16 cellular contexts compared by ENCODE assay signal in the genomic region with DNA sequence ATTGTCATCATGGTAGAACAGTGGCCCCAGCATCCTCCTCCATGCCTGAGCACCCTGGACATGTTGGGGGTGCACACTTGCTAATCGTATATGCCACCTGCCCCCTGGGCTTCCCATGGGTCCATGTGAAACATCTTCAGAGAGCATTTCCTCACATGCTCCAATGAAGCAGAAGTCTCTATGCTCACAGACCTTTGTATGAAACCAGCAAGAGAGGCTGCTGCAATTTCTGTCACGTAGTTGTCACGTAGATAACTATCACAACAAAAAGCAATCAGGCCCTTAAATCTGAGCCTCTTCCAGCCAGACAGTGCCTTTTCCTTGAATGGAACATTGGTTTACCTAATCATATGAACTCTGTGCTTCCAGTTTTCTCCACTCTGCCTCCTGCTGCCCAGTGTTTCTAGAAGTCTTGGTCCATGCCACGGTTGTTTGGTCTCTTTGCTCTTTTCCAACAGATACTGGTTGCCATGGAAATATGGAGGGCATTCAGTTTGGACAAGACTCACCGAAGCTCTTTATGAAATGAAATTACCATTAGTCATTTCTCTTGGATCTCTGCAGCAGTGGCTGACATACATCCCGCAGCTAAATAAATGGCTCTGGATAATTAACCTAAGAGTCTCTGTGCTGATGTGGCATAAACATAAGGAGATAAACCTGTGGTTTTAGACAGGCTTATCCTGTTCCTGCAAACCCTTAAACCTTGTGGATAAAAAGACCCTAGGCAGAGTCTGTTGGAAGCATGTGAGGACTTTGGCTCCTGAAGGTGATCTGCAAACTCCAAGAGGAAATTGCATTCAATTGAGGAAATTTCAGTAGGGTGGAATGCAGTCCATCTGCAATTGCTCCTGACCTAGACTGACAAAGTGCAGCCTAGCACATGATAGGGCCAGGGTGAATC.
A peak's percentile ranks its signal among the peaks of the same experiment; 100 is the strongest.
DNase-seq lines count a peak whose midpoint lies in the region; ATAC-seq, FAIRE-seq and TF ChIP-seq lines count a peak whose summit lies in the region.
"Had no signal": no experiment of that assay in that cellular context is flagged by ENCODE, and none has a peak within 500 bp of the region (broad histone marks: within the 10 kb centered on the region; RNA-seq: fewer than 3 reads in every experiment).

No MANE protein-coding gene starts in this region.

- H3K36me3 Mint-ChIP-seq in HFFc6 (ENCODE audit: low read depth), result no peaks in the 10 kb centered on the region

- H3K4me3 Mint-ChIP-seq in HFFc6, result no peak overlapping the region
- H3K4me3 Mint-ChIP-seq: CD4-positive, alpha-beta T cell; H9 had no signal

- H3K27ac ChIP-seq in A549, result no peak overlapping the region
- H3K27ac ChIP-seq in VCaP, result no peak overlapping the region
- no peak overlapping the region for H3K27ac ChIP-seq in keratinocyte (ENCODE audit: control insufficient read depth, insufficient read depth, low read length)
- H3K27ac ChIP-seq: RWPE1 had no signal

- TF ChIP-seq CTCF in A549 (IDR thresholded peaks at IDR 0.05) (no peak), HFFc6 (IDR thresholded peaks at IDR 0.05) (no peak), VCaP (conservative IDR thresholded peaks at IDR 0.05) (0 out of 2 replicates have a peak, but pooled peaks have one; percentile 10), keratinocyte (optimal IDR thresholded peaks at IDR 0.05 in 1 of 3, IDR thresholded peaks at IDR 0.05 in 1 of 3, conservative IDR thresholded peaks at IDR 0.05 in 1 of 3; ENCODE audit: extremely low read depth in 1 of 3, insufficient read depth in 2 of 3, low read length in 3 of 3) (no peak), D721Med (IDR thresholded peaks at IDR 0.05; ENCODE audit: insufficient read depth, missing control alignments) (no peak)

- dilution Hi-C loops in keratinocyte (cut with MboI; ENCODE audit: extremely low pct_ligation_motif_present, low sequenced_read_pairs), result no loop called here

- H3K4me2 ChIP-seq in A549 (no peak overlapping the region), keratinocyte (ENCODE audit: control insufficient read depth, extremely low read depth, insufficient read depth, low read depth, low read length) (no peak overlapping the region)

- H3K79me2 ChIP-seq in keratinocyte (ENCODE audit: control insufficient read depth, insufficient read depth, low read length), result no peaks in the 10 kb centered on the region

- H3K36me3 ChIP-seq in keratinocyte (ENCODE audit: control insufficient read depth in 2 of 2, extremely low read depth in 1 of 2, insufficient read depth in 2 of 2, low read length in 2 of 2), result no peaks in the 10 kb centered on the region

- FAIRE-seq in A549 (lab: Jason Lieb, UNC) (no peak), keratinocyte (lab: Jason Lieb, UNC) (peak; percentile 58), D721Med (lab: Jason Lieb, UNC) (no peak)

- no peaks in the 10 kb centered on the region for H3K4me1 ChIP-seq in A549
- H3K4me1 ChIP-seq in keratinocyte (ENCODE audit: control insufficient read depth, extremely low read depth, insufficient read depth, low read length), result no peaks in the 10 kb centered on the region

- peaks cover 21% of the 10 kb centered on the region; the same call in 1 of the 2 replicates for H3K27me3 Mint-ChIP-seq in HFFc6 (ENCODE audit: insufficient read depth)
- H3K27me3 Mint-ChIP-seq: CD4-positive, alpha-beta T cell had no signal

- H3K9ac ChIP-seq in keratinocyte (ENCODE audit: control insufficient read depth, extremely low read depth, insufficient read depth, low read length), result no peak overlapping the region

- H3K9me1 ChIP-seq in keratinocyte (ENCODE audit: control insufficient read depth, extremely low read depth, insufficient read depth, low read length), result no peaks in the 10 kb centered on the region

- no peak overlapping the region for H3K27ac Mint-ChIP-seq in HFFc6
- H3K27ac Mint-ChIP-seq: CD4-positive, alpha-beta T cell had no signal

- H4K20me1 ChIP-seq in keratinocyte (ENCODE audit: control insufficient read depth, extremely low read depth, insufficient read depth, low read length), result no peaks in the 10 kb centered on the region

- POLR2A ChIA-PET in A549 (lab: Yijun Ruan, JAX), result no interaction called here

- CTCF ChIA-PET in A549 (lab: Yijun Ruan, JAX), result no interaction called here

- 11% methylated on average over 6 of the region's 6 CpGs for WGBS in A549 (ENCODE audit: missing lambda C conversion rate)

- DNase-seq in A549 (ENCODE audit: low read depth in 1 of 2, low spot score in 1 of 2), result no peak
- DNase-seq in HFFc6, result peak; percentile 33
- no peak for DNase-seq in keratinocyte (ENCODE audit: low read depth, low spot score)
- no peak for DNase-seq in NCI-H526 (lab: John Stamatoyannopoulos, UW)
- no peak for DNase-seq in D721Med (ENCODE audit: insufficient read length, low spot score)
- DNase-seq: CD4-positive, alpha-beta T cell; DMS53; H9; NCI-H1436 treated with DMSO at 0.1 percent for 48 hours; NCI-H2029 treated with DMSO at 0.1 percent for 48 hours; NCI-H510A; NK-92 treated with Interleukin-12 subunit alpha and Interleukin-12 subunit beta, amount 100 ng/mL, for 24 hours; OCI-M1 had no signal

- H3K9me3 Mint-ChIP-seq in HFFc6, result no peaks in the 10 kb centered on the region
- H3K9me3 Mint-ChIP-seq: CD4-positive, alpha-beta T cell; H9 had no signal

- TF ChIP-seq EP300 in A549 (IDR thresholded peaks at IDR 0.05), result no peak

- H3K4me3 ChIP-seq in A549 (no peak overlapping the region), keratinocyte (ENCODE audit: control insufficient read depth in 2 of 3, extremely low read depth in 1 of 3, insufficient read depth in 2 of 3, low read depth in 1 of 3, low read length in 3 of 3) (no peak overlapping the region)

- no peaks in the 10 kb centered on the region; the same call in 1 of the 2 replicates for H3K4me1 Mint-ChIP-seq in HFFc6 (ENCODE audit: low read depth)

- H3K9me3 ChIP-seq in A549, result no peaks in the 10 kb centered on the region
- no peaks in the 10 kb centered on the region for H3K9me3 ChIP-seq in keratinocyte (ENCODE audit: control insufficient read depth, low read depth, low read length)

- no peaks in the 10 kb centered on the region for H3K27me3 ChIP-seq in keratinocyte (ENCODE audit: control insufficient read depth, extremely low read depth, insufficient read depth, low read length)

- no peak for TF ChIP-seq RAD21 in A549 (conservative IDR thresholded peaks at IDR 0.05 in 1 of 2, IDR thresholded peaks at IDR 0.05 in 1 of 2)

- no peak; a peak in 1 of 6 replicates for ATAC-seq in A549
- no peak for ATAC-seq in HG02852 (IDR thresholded peaks at IDR 0.05; ENCODE audit: unreplicated experiment)

- H2AFZ ChIP-seq in keratinocyte (ENCODE audit: control insufficient read depth, low read length), result no peak overlapping the region

- no peak for TF ChIP-seq POLR2A in A549 (IDR thresholded peaks at IDR 0.05; ENCODE audit: low read length)

TF ChIP-seq in A549, 52 proteins besides CTCF, POLR2A, EP300 and RAD21:
- TF ChIP-seq ESRRA (IDR thresholded peaks at IDR 0.05; ENCODE audit: borderline replicate concordance, low read length), result no peak
- TF ChIP-seq MAFK (IDR thresholded peaks at IDR 0.05; ENCODE audit: partially characterized antibody), result peak; percentile 23
- TF ChIP-seq, protein P1, sequence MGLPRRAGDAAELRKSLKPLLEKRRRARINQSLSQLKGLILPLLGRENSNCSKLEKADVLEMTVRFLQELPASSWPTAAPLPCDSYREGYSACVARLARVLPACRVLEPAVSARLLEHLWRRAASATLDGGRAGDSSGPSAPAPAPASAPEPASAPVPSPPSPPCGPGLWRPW (IDR thresholded peaks at IDR 0.05), result no peak
